In the genomic region with DNA sequence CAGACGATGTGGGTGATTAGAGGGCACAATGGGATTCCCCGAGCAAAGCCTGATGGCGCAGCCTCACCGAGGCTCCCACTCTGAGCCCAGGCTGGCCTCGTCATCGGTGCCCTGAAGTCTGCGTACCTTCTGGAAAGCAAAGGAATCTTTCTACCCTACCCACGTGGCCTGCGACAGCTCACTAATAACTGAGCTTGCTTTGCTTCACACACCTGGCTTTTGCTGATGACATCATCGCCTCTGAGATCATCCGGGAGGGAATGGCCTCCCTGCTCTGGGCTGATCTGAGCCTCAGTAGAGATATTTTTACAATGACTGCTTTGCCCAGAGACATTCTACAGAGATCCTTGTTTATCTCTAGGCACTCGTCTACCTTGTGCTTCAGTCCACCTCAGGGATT, we compare ENCODE assay signal across 17 cellular contexts. TPM values are rescaled to one million over a fixed set of nuclear protein-coding genes. Genes with fewer than 3 reads are reported as not detected.
"Had no signal": no experiment of that assay in that cellular context is flagged by ENCODE, and none has a peak within 500 bp of the region (broad histone marks: within the 10 kb centered on the region; RNA-seq: fewer than 3 reads in every experiment).

No MANE protein-coding gene starts in this region.

- H3K36me3 Mint-ChIP-seq: activated naive CD4-positive, alpha-beta T cell treated with anti-CD3 and anti-CD28 coated beads, Interleukin-2, amount 50 U/mL, for 24 hours; brain had no signal

- H3K4me1 ChIP-seq: left lung had no signal

- H3K4me1 Mint-ChIP-seq: activated naive CD4-positive, alpha-beta T cell treated with anti-CD3 and anti-CD28 coated beads, Interleukin-2, amount 50 U/mL, for 24 hours; activated T-helper 17 cell treated with anti-CD3 and anti-CD28 coated beads, Interleukin-2, amount 50 U/mL, for 72 hours; memory B cell had no signal

- H3K9me3 Mint-ChIP-seq: activated naive CD4-positive, alpha-beta T cell treated with anti-CD3 and anti-CD28 coated beads, Interleukin-2, amount 50 U/mL, for 24 hours; activated T-helper 17 cell treated with anti-CD3 and anti-CD28 coated beads, Interleukin-2, amount 50 U/mL, for 72 hours; memory B cell had no signal

- FAIRE-seq: TTC549 had no signal

- H3K9me3 ChIP-seq: left lung, ovary, tibial artery had no signal

- H3K27ac ChIP-seq: left lung, ovary, skin epidermis, tibial artery had no signal

- ATAC-seq: activated T-helper 17 cell treated with anti-CD3 and anti-CD28 coated beads, Interleukin-2, amount 50 U/mL, for 72 hours; left lung had no signal

- H3K27me3 ChIP-seq: ovary, tibial artery had no signal

- H3K27me3 Mint-ChIP-seq: brain had no signal

- H3K27ac Mint-ChIP-seq: activated naive CD4-positive, alpha-beta T cell treated with anti-CD3 and anti-CD28 coated beads, Interleukin-2, amount 50 U/mL, for 24 hours; activated T-helper 17 cell treated with anti-CD3 and anti-CD28 coated beads, Interleukin-2, amount 50 U/mL, for 72 hours; endodermal cell; memory B cell had no signal

- H3K4me3 Mint-ChIP-seq: activated naive CD4-positive, alpha-beta T cell treated with anti-CD3 and anti-CD28 coated beads, Interleukin-2, amount 50 U/mL, for 24 hours; activated T-helper 17 cell treated with anti-CD3 and anti-CD28 coated beads, Interleukin-2, amount 50 U/mL, for 72 hours; brain; endodermal cell; memory B cell had no signal

- DNase-seq: activated CD4-positive, alpha-beta T cell treated with anti-CD3 and anti-CD28 coated beads, Interleukin-2, amount 50 U/mL, for 1 hour; activated T-cell treated with anti-CD3 and anti-CD28 coated beads for 4 hours; amniotic stem cell; cerebellar nuclear complex; dermis blood vessel endothelial cell; endodermal cell; left lung; ovary; T-helper 2 cell; tibial artery had no signal

- H3K4me3 ChIP-seq: left lung, ovary, skin epidermis, tibial artery had no signal

- H3K36me3 ChIP-seq: left lung, ovary had no signal

RNA-seq across cellular contexts. Expression of gene PDLIM3, which starts 45.4 kb away (rescaled TPM):
- total RNA-seq: activated CD8-positive, alpha-beta memory T cell treated with anti-CD3 and anti-CD28 coated beads for 36 hours; activated T-helper 17 cell treated with anti-CD3 and anti-CD28 coated beads, Interleukin-2, amount 50 U/mL, for 72 hours had no signal
